In the genomic region with DNA sequence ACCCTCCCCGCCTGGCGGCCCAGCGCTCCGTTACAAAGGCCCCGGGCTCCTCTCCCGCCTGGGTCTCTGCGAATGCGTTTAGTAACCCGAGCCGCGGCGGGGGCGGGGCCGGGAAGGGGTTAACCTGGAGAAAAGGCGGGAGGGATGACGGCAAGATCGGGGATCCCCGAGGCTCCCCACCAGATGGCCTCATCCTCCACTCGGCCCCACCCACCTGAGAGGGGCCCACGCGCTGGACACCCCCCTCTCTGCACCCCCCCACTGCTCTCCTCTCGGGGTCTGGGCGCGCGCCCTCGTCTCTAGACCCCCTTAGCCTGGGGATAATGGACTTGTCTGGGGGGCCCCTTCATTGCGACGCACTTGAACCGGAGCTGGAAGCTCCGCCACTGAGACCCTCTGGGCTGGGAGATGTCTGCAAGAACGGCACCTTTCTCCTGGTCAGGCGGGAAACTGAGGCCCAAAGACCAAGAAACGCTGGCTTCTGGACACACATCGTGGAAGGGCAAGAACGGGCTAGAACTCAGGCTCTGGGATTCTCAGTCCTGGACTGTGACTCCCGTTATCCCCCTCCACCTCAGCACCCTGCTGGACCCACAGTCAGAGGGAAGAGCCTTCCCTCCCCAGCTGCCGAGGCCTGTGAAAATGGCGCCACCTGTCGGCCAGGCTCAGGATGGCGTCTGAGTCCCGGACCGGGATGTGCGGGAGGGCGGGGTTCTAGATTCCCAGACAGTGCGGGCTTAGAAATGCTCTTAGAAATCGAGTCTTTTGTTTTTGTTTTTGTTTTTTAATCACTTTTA, we compare ENCODE assay signal across 1 cellular context.
A peak's percentile ranks its signal among the peaks of the same experiment; 100 is the strongest.
TF ChIP-seq lines count a peak whose summit lies in the region.

No MANE protein-coding gene starts in this region.

TF ChIP-seq in H1, 55 proteins besides CTCF, POLR2A, EP300 and RAD21 (continues in another document):
- TF ChIP-seq CHD2 (IDR thresholded peaks at IDR 0.05; ENCODE audit: low read length) = no peak
- peak in 1 of 2 experiments; percentile 67; a peak in 1 of 4 replicates for TF ChIP-seq SIN3A (conservative IDR thresholded peaks at IDR 0.05 in 1 of 2, IDR thresholded peaks at IDR 0.05 in 1 of 2; ENCODE audit: low read depth in 1 of 2, low read length in 2 of 2)
- TF ChIP-seq NANOG (IDR thresholded peaks at IDR 0.05; ENCODE audit: insufficient read depth, low read depth, low read length, poor library complexity, severe bottlenecking) = no peak
- TF ChIP-seq CHD1 (IDR thresholded peaks at IDR 0.05; ENCODE audit: low read depth, low read length) = peak; percentile 86
- no peak for TF ChIP-seq POLR2AphosphoS5 (IDR thresholded peaks at IDR 0.05; ENCODE audit: low read depth, low read length)
- TF ChIP-seq SAP30 (IDR thresholded peaks at IDR 0.05; ENCODE audit: insufficient read depth, insufficient replicate concordance, low read length) = no peak
- 0 out of 2 replicates have a peak, but pooled peaks have one; percentile 26 for TF ChIP-seq TBP (IDR thresholded peaks at IDR 0.05; ENCODE audit: low read depth, low read length)
- no peak for TF ChIP-seq BCL11A (IDR thresholded peaks at IDR 0.05; ENCODE audit: low read depth in 2 of 2, low read length in 2 of 2)
- no peak for TF ChIP-seq RXRA (IDR thresholded peaks at IDR 0.05; ENCODE audit: insufficient read depth, low read depth, low read length)
- 0 out of 2 replicates have a peak, but pooled peaks have one; percentile 48 for TF ChIP-seq SP4 (IDR thresholded peaks at IDR 0.05; ENCODE audit: low read length)
- TF ChIP-seq TAF1 (IDR thresholded peaks at IDR 0.05; ENCODE audit: low read depth, low read length) = peak; percentile 58; the same call in 1 of the 2 replicates
- TF ChIP-seq SP1 (IDR thresholded peaks at IDR 0.05; ENCODE audit: low read depth, low read length) = peak; percentile 58; the same call in 1 of the 2 replicates
- TF ChIP-seq YY1 (IDR thresholded peaks at IDR 0.05; ENCODE audit: low read depth, low read length) = peak; percentile 32; the same call in 1 of the 2 replicates
- TF ChIP-seq, protein P1, sequence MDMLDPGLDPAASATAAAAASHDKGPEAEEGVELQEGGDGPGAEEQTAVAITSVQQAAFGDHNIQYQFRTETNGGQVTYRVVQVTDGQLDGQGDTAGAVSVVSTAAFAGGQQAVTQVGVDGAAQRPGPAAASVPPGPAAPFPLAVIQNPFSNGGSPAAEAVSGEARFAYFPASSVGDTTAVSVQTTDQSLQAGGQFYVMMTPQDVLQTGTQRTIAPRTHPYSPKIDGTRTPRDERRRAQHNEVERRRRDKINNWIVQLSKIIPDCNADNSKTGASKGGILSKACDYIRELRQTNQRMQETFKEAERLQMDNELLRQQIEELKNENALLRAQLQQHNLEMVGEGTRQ (IDR thresholded peaks at IDR 0.05; ENCODE audit: low read length) = no peak
- no peak; the same call in 1 of the 2 replicates for TF ChIP-seq KDM1A (IDR thresholded peaks at IDR 0.05; ENCODE audit: borderline replicate concordance, low read length)
- TF ChIP-seq KDM5A (IDR thresholded peaks at IDR 0.05; ENCODE audit: low read length) = no peak
- TF ChIP-seq, protein P2, sequence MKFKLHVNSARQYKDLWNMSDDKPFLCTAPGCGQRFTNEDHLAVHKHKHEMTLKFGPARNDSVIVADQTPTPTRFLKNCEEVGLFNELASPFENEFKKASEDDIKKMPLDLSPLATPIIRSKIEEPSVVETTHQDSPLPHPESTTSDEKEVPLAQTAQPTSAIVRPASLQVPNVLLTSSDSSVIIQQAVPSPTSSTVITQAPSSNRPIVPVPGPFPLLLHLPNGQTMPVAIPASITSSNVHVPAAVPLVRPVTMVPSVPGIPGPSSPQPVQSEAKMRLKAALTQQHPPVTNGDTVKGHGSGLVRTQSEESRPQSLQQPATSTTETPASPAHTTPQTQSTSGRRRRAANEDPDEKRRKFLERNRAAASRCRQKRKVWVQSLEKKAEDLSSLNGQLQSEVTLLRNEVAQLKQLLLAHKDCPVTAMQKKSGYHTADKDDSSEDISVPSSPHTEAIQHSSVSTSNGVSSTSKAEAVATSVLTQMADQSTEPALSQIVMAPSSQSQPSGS (IDR thresholded peaks at IDR 0.05; ENCODE audit: low read length) = no peak
- TF ChIP-seq ASH2L (IDR thresholded peaks at IDR 0.05; ENCODE audit: low read length) = peak; percentile 77
- TF ChIP-seq SIRT6 (IDR thresholded peaks at IDR 0.05; ENCODE audit: low read length) = no peak
- no peak for TF ChIP-seq NRF1 (IDR thresholded peaks at IDR 0.05; ENCODE audit: low read depth, low read length)
- peak; percentile 84 for TF ChIP-seq JUND (IDR thresholded peaks at IDR 0.05; ENCODE audit: low read length)
- TF ChIP-seq TAF7 (optimal IDR thresholded peaks at IDR 0.05; ENCODE audit: borderline replicate concordance, low read depth, low read length) = no peak
- TF ChIP-seq BACH1 (IDR thresholded peaks at IDR 0.05; ENCODE audit: low read length) = no peak
- TF ChIP-seq HDAC6 (IDR thresholded peaks at IDR 0.05; ENCODE audit: low read depth, low read length) = no peak
- TF ChIP-seq MAFK (IDR thresholded peaks at IDR 0.05; ENCODE audit: low read depth, low read length) = no peak
- 0 out of 2 replicates have a peak, but pooled peaks have one; percentile 32 for TF ChIP-seq PHF8 (conservative IDR thresholded peaks at IDR 0.05; ENCODE audit: low read depth, low read length)
- TF ChIP-seq EZH2 (IDR thresholded peaks at IDR 0.05; ENCODE audit: low read depth, low read length, severe bottlenecking) = no peak
- TF ChIP-seq KDM4A (IDR thresholded peaks at IDR 0.05; ENCODE audit: low read depth, low read length, severe bottlenecking) = peak; percentile 78
- TF ChIP-seq, protein P3, sequence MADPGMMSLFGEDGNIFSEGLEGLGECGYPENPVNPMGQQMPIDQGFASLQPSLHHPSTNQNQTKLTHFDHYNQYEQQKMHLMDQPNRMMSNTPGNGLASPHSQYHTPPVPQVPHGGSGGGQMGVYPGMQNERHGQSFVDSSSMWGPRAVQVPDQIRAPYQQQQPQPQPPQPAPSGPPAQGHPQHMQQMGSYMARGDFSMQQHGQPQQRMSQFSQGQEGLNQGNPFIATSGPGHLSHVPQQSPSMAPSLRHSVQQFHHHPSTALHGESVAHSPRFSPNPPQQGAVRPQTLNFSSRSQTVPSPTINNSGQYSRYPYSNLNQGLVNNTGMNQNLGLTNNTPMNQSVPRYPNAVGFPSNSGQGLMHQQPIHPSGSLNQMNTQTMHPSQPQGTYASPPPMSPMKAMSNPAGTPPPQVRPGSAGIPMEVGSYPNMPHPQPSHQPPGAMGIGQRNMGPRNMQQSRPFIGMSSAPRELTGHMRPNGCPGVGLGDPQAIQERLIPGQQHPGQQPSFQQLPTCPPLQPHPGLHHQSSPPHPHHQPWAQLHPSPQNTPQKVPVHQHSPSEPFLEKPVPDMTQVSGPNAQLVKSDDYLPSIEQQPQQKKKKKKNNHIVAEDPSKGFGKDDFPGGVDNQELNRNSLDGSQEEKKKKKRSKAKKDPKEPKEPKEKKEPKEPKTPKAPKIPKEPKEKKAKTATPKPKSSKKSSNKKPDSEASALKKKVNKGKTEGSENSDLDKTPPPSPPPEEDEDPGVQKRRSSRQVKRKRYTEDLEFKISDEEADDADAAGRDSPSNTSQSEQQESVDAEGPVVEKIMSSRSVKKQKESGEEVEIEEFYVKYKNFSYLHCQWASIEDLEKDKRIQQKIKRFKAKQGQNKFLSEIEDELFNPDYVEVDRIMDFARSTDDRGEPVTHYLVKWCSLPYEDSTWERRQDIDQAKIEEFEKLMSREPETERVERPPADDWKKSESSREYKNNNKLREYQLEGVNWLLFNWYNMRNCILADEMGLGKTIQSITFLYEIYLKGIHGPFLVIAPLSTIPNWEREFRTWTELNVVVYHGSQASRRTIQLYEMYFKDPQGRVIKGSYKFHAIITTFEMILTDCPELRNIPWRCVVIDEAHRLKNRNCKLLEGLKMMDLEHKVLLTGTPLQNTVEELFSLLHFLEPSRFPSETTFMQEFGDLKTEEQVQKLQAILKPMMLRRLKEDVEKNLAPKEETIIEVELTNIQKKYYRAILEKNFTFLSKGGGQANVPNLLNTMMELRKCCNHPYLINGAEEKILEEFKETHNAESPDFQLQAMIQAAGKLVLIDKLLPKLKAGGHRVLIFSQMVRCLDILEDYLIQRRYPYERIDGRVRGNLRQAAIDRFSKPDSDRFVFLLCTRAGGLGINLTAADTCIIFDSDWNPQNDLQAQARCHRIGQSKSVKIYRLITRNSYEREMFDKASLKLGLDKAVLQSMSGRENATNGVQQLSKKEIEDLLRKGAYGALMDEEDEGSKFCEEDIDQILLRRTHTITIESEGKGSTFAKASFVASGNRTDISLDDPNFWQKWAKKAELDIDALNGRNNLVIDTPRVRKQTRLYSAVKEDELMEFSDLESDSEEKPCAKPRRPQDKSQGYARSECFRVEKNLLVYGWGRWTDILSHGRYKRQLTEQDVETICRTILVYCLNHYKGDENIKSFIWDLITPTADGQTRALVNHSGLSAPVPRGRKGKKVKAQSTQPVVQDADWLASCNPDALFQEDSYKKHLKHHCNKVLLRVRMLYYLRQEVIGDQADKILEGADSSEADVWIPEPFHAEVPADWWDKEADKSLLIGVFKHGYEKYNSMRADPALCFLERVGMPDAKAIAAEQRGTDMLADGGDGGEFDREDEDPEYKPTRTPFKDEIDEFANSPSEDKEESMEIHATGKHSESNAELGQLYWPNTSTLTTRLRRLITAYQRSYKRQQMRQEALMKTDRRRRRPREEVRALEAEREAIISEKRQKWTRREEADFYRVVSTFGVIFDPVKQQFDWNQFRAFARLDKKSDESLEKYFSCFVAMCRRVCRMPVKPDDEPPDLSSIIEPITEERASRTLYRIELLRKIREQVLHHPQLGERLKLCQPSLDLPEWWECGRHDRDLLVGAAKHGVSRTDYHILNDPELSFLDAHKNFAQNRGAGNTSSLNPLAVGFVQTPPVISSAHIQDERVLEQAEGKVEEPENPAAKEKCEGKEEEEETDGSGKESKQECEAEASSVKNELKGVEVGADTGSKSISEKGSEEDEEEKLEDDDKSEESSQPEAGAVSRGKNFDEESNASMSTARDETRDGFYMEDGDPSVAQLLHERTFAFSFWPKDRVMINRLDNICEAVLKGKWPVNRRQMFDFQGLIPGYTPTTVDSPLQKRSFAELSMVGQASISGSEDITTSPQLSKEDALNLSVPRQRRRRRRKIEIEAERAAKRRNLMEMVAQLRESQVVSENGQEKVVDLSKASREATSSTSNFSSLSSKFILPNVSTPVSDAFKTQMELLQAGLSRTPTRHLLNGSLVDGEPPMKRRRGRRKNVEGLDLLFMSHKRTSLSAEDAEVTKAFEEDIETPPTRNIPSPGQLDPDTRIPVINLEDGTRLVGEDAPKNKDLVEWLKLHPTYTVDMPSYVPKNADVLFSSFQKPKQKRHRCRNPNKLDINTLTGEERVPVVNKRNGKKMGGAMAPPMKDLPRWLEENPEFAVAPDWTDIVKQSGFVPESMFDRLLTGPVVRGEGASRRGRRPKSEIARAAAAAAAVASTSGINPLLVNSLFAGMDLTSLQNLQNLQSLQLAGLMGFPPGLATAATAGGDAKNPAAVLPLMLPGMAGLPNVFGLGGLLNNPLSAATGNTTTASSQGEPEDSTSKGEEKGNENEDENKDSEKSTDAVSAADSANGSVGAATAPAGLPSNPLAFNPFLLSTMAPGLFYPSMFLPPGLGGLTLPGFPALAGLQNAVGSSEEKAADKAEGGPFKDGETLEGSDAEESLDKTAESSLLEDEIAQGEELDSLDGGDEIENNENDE (IDR thresholded peaks at IDR 0.05; ENCODE audit: insufficient replicate concordance, low read length) = no peak
- TF ChIP-seq TCF12 (IDR thresholded peaks at IDR 0.05; ENCODE audit: low read depth, low read length) = 0 out of 2 replicates have a peak, but pooled peaks have one; percentile 55
- TF ChIP-seq SRF (IDR thresholded peaks at IDR 0.05; ENCODE audit: low read depth, low read length) = no peak
- no peak for TF ChIP-seq BRCA1 (IDR thresholded peaks at IDR 0.05; ENCODE audit: low read depth, low read length)
- TF ChIP-seq, protein P4, sequence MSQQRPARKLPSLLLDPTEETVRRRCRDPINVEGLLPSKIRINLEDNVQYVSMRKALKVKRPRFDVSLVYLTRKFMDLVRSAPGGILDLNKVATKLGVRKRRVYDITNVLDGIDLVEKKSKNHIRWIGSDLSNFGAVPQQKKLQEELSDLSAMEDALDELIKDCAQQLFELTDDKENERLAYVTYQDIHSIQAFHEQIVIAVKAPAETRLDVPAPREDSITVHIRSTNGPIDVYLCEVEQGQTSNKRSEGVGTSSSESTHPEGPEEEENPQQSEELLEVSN (IDR thresholded peaks at IDR 0.05) = peak; percentile 88
- TF ChIP-seq SP2 (IDR thresholded peaks at IDR 0.05; ENCODE audit: low read length) = no peak
- no peak for TF ChIP-seq ZNF274 (IDR thresholded peaks at IDR 0.05; ENCODE audit: borderline replicate concordance, extremely low read depth, low read length)
- TF ChIP-seq RBBP5 (IDR thresholded peaks at IDR 0.05; ENCODE audit: borderline replicate concordance, low read depth, low read length) = 0 out of 2 replicates have a peak, but pooled peaks have one; percentile 49
- TF ChIP-seq CTBP2 (IDR thresholded peaks at IDR 0.05; ENCODE audit: borderline replicate concordance, insufficient read depth, insufficient read length, low read length) = no peak
- no peak for TF ChIP-seq CBX5 (IDR thresholded peaks at IDR 0.05; ENCODE audit: low read depth, low read length)
- no peak for TF ChIP-seq POU5F1 (IDR thresholded peaks at IDR 0.05; ENCODE audit: low read depth, low read length)
- no peak for TF ChIP-seq TEAD4 (IDR thresholded peaks at IDR 0.05; ENCODE audit: low read depth, low read length)
- TF ChIP-seq RFX5 (IDR thresholded peaks at IDR 0.05; ENCODE audit: borderline replicate concordance, low read depth, low read length) = no peak
- TF ChIP-seq GTF2F1 (IDR thresholded peaks at IDR 0.05; ENCODE audit: borderline replicate concordance, low read depth, low read length) = no peak
- TF ChIP-seq CEBPB (IDR thresholded peaks at IDR 0.05; ENCODE audit: low read depth, low read length) = no peak
- TF ChIP-seq FOSL1 (IDR thresholded peaks at IDR 0.05; ENCODE audit: insufficient read depth, low read depth, low read length) = no peak
- peak; percentile 66; the same call in 1 of the 2 replicates for TF ChIP-seq EGR1 (IDR thresholded peaks at IDR 0.05; ENCODE audit: borderline replicate concordance, low read depth, low read length)
- no peak for TF ChIP-seq JUN (IDR thresholded peaks at IDR 0.05; ENCODE audit: low read depth, low read length)
- TF ChIP-seq ATF3 (IDR thresholded peaks at IDR 0.05; ENCODE audit: insufficient read depth, low read depth, low read length) = no peak
- no peak for TF ChIP-seq RNF2 (IDR thresholded peaks at IDR 0.05; ENCODE audit: borderline replicate concordance, low read depth, low read length, missing control alignments, poor library complexity, severe bottlenecking)
- TF ChIP-seq SUZ12 (IDR thresholded peaks at IDR 0.05; ENCODE audit: low read length) = no peak
- peak; percentile 62 for TF ChIP-seq MAX (IDR thresholded peaks at IDR 0.05)
- no peak for TF ChIP-seq GABPA (IDR thresholded peaks at IDR 0.05; ENCODE audit: borderline replicate concordance, insufficient read depth, low read length)
- TF ChIP-seq CREB1 (IDR thresholded peaks at IDR 0.05) = peak; percentile 8
- peak in 1 of 2 experiments; percentile 19; a peak in 1 of 4 replicates for TF ChIP-seq HDAC2 (IDR thresholded peaks at IDR 0.05; ENCODE audit: borderline replicate concordance in 1 of 2, low read depth in 2 of 2, low read length in 2 of 2)
- TF ChIP-seq CBX8 (IDR thresholded peaks at IDR 0.05; ENCODE audit: borderline replicate concordance, low read depth, low read length) = no peak
